26 cellular contexts compared by ENCODE assay signal in the genomic region with DNA sequence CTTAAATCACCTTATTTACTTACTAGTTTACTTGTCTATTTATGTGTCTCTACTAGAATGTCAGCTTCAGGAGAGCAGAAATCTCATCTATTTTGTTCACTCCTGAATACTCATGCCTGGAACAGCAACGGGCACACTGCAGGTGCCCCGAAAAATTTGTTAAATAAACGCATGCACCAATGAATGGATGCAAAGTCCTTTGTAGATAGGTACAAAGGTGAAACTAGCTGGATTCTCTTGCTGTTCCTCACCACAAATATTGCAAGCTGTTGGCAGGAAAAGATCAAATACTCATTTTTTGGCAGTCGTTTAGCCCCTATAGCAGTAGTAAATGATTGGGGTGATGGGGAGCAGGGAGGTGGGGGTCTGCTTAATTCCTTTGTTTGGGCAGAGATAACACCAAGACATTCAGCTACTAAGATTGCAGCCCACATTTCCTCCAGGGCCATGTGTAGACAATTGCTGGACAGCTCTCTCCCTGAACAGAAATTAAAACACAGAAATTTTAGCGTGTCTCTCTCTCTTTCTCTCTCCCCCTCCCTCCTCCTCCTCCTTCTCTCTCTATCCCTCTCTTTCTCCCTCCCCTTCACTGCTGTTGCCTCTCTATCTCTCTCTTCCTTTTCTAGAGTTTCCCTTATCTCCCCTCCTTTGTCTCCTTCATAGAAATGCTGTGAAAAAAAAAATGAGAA. TPM values are rescaled to one million over a fixed set of nuclear protein-coding genes. Genes with fewer than 3 reads are reported as not detected.
A peak's percentile ranks its signal among the peaks of the same experiment; 100 is the strongest.
DNase-seq lines count a peak whose midpoint lies in the region; TF ChIP-seq lines count a peak whose summit lies in the region.
"Had no signal": no experiment of that assay in that cellular context is flagged by ENCODE, and none has a peak within 500 bp of the region (broad histone marks: within the 10 kb centered on the region; RNA-seq: fewer than 3 reads in every experiment).

No MANE protein-coding gene starts in this region.

- TF ChIP-seq CTCF in astrocyte of the spinal cord (IDR thresholded peaks at IDR 0.05; ENCODE audit: low read depth, low read length) = no peak
- no peak for TF ChIP-seq CTCF in fibroblast of pulmonary artery (IDR thresholded peaks at IDR 0.05; ENCODE audit: low read length, missing control alignments)

- no peak overlapping the region for H3K9ac ChIP-seq in skeletal muscle satellite cell (ENCODE audit: low read depth, low read length)

- H3K36me3 Mint-ChIP-seq in activated naive CD4-positive, alpha-beta T cell treated with anti-CD3 and anti-CD28 coated beads, Interleukin-2, amount 50 U/mL, for 24 hours = no peaks in the 10 kb centered on the region
- no peaks in the 10 kb centered on the region for H3K36me3 Mint-ChIP-seq in activated naive CD4-positive, alpha-beta T cell treated with anti-CD3 and anti-CD28 coated beads for 36 hours (ENCODE audit: low read depth)
- H3K36me3 Mint-ChIP-seq: activated CD4-positive, alpha-beta memory T cell treated with anti-CD3 and anti-CD28 coated beads for 36 hours; memory B cell had no signal

- CTCF ChIA-PET in activated naive CD4-positive, alpha-beta T cell treated with anti-CD3 and anti-CD28 coated beads for 36 hours (lab: Charles Lee) = interaction anchor here (1.1 kb wide), 1 partner anchor 9 kb away, joined by 4 read pairs; no protein-coding TSS in a partner anchor

- H3K9me3 ChIP-seq in skeletal muscle satellite cell (replicated peaks; ENCODE audit: low read length) = no peaks in the 10 kb centered on the region
- H3K9me3 ChIP-seq: ascending aorta, right lobe of liver, SJSA1, thoracic aorta had no signal

- no peak overlapping the region for H3K4me3 ChIP-seq in astrocyte of the spinal cord (ENCODE audit: low read depth, low read length)
- H3K4me3 ChIP-seq in fibroblast of pulmonary artery (replicated peaks; ENCODE audit: low read depth, low read length) = no peak overlapping the region
- H3K4me3 ChIP-seq in skeletal muscle satellite cell (ENCODE audit: low read length) = no peak overlapping the region
- H3K4me3 ChIP-seq: ascending aorta, right lobe of liver, SJSA1, thoracic aorta had no signal

- H3K4me1 Mint-ChIP-seq in activated naive CD4-positive, alpha-beta T cell treated with anti-CD3 and anti-CD28 coated beads, Interleukin-2, amount 50 U/mL, for 24 hours = peaks cover 9% of the 10 kb centered on the region
- peaks cover 7% of the 10 kb centered on the region for H3K4me1 Mint-ChIP-seq in activated naive CD4-positive, alpha-beta T cell treated with anti-CD3 and anti-CD28 coated beads for 36 hours (ENCODE audit: low read depth)

- H3K27me3 ChIP-seq in skeletal muscle satellite cell (ENCODE audit: control insufficient read depth, insufficient read depth, low read length) = no peaks in the 10 kb centered on the region
- H3K27me3 ChIP-seq: foreskin keratinocyte, SJSA1 had no signal

- H3K9me3 Mint-ChIP-seq in activated naive CD4-positive, alpha-beta T cell treated with anti-CD3 and anti-CD28 coated beads, Interleukin-2, amount 50 U/mL, for 24 hours = no peaks in the 10 kb centered on the region
- H3K9me3 Mint-ChIP-seq in activated naive CD4-positive, alpha-beta T cell treated with anti-CD3 and anti-CD28 coated beads for 36 hours = no peaks in the 10 kb centered on the region
- H3K9me3 Mint-ChIP-seq: activated CD4-positive, alpha-beta memory T cell treated with anti-CD3 and anti-CD28 coated beads for 36 hours; memory B cell had no signal

- H3K36me3 ChIP-seq in skeletal muscle satellite cell (ENCODE audit: insufficient read depth, low read length) = peaks cover 9% of the 10 kb centered on the region
- H3K36me3 ChIP-seq: ascending aorta, right lobe of liver, SJSA1, thoracic aorta had no signal

- H3K4me2 ChIP-seq in skeletal muscle satellite cell (ENCODE audit: low read length) = peak overlapping the region; percentile 94

- no peak for DNase-seq in activated naive CD4-positive, alpha-beta T cell treated with anti-CD3 and anti-CD28 coated beads for 36 hours
- peak; percentile 17 for DNase-seq in astrocyte of the spinal cord (ENCODE audit: low read depth, low spot score)
- DNase-seq in fibroblast of pulmonary artery (ENCODE audit: low read depth) = peak; percentile 32
- no peak for DNase-seq in NCI-H2107 treated with DMSO at 0.1 percent for 48 hours (lab: John Stamatoyannopoulos, UW; ENCODE audit: unreplicated experiment)
- no peak for DNase-seq in NCI-H1436 treated with DMSO at 0.1 percent for 48 hours (lab: John Stamatoyannopoulos, UW)
- no peak for DNase-seq in globus pallidus (ENCODE audit: low spot score)
- DNase-seq: activated CD4-positive, alpha-beta memory T cell treated with anti-CD3 and anti-CD28 coated beads for 36 hours; activated CD8-positive, alpha-beta memory T cell treated with anti-CD3 and anti-CD28 coated beads, Interleukin-2, amount 50 U/mL, for 48 hours; activated naive CD4-positive, alpha-beta T cell treated with anti-CD3 and anti-CD28 coated beads, Interleukin-2, amount 50 U/mL, for 16 hours; CD8-positive, alpha-beta memory T cell; cerebellar nuclear complex; foreskin keratinocyte; NCI-H1105 treated with DMSO at 0.1 percent for 48 hours; NCI-H2029 treated with DMSO at 0.1 percent for 48 hours; NCI-H345; right lobe of liver; stimulated activated naive CD8-positive, alpha-beta T cell treated with anti-CD3 and anti-CD28 coated beads, Interleukin-15, Interleukin-2, amounts not matched to agents 100 U/mL and 50 U/mL, for 24 hours had no signal

- peak overlapping the region; percentile 43 for H3K27ac Mint-ChIP-seq in activated naive CD4-positive, alpha-beta T cell treated with anti-CD3 and anti-CD28 coated beads, Interleukin-2, amount 50 U/mL, for 24 hours
- no peak overlapping the region for H3K27ac Mint-ChIP-seq in activated naive CD4-positive, alpha-beta T cell treated with anti-CD3 and anti-CD28 coated beads for 36 hours
- H3K27ac Mint-ChIP-seq: activated CD4-positive, alpha-beta memory T cell treated with anti-CD3 and anti-CD28 coated beads for 36 hours; B cell; CD8-positive, alpha-beta memory T cell; memory B cell had no signal

- in situ Hi-C loops in astrocyte of the spinal cord (cut with HindIII; ENCODE audit: low sequenced_read_pairs) = no loop called here

- H3K4me3 Mint-ChIP-seq in activated naive CD4-positive, alpha-beta T cell treated with anti-CD3 and anti-CD28 coated beads, Interleukin-2, amount 50 U/mL, for 24 hours = no peak overlapping the region
- no peak overlapping the region for H3K4me3 Mint-ChIP-seq in activated naive CD4-positive, alpha-beta T cell treated with anti-CD3 and anti-CD28 coated beads for 36 hours
- H3K4me3 Mint-ChIP-seq: activated CD4-positive, alpha-beta memory T cell treated with anti-CD3 and anti-CD28 coated beads for 36 hours; B cell; CD8-positive, alpha-beta memory T cell; memory B cell had no signal

- peaks cover 45% of the 10 kb centered on the region for H3K4me1 ChIP-seq in skeletal muscle satellite cell (ENCODE audit: control insufficient read depth, insufficient read depth, low read length)

- intact Hi-C loops in activated naive CD4-positive, alpha-beta T cell treated with anti-CD3 and anti-CD28 coated beads for 36 hours (cut with micrococcal nuclease) = no loop called here

- H3K27me3 Mint-ChIP-seq in activated naive CD4-positive, alpha-beta T cell treated with anti-CD3 and anti-CD28 coated beads, Interleukin-2, amount 50 U/mL, for 24 hours = peaks cover 22% of the 10 kb centered on the region
- H3K27me3 Mint-ChIP-seq in activated naive CD4-positive, alpha-beta T cell treated with anti-CD3 and anti-CD28 coated beads for 36 hours (ENCODE audit: low read depth) = peaks cover 19% of the 10 kb centered on the region

RNA-seq across cellular contexts. Expression of gene MARCHF4, which starts 5.4 kb away (rescaled TPM):
- not detected for total RNA-seq in activated naive CD4-positive, alpha-beta T cell treated with anti-CD3 and anti-CD28 coated beads for 36 hours
- total RNA-seq in skeletal muscle satellite cell (2012; rRNA removed) = 1.3 and 2.0 TPM in 2 replicates
- total RNA-seq: activated CD4-positive, alpha-beta memory T cell treated with anti-CD3 and anti-CD28 coated beads for 36 hours; ascending aorta; B cell; CD8-positive, alpha-beta memory T cell; posterior vena cava; right lobe of liver; T-helper 1 cell treated with Interleukin-12 subunit alpha and Interleukin-12 subunit beta and Interleukin-4 antibody, amounts not matched to agents 30 ng/mL and 1 ng/mL, for 36 hours had no signal

RNA-seq across cellular contexts. Expression of gene SMARCAL1, which starts 45.4 kb away (rescaled TPM):
- total RNA-seq in activated naive CD4-positive, alpha-beta T cell treated with anti-CD3 and anti-CD28 coated beads for 36 hours = 10 to 100 TPM; 17.0 to 18.2 TPM
- 8.6 and 14.2 TPM in 2 replicates for total RNA-seq in skeletal muscle satellite cell (2012; rRNA removed)

Comparison
In these comparisons a context has a peak if more than half of its experiments do, and no peak if none do; other contexts are left out.
1. DNase-seq: peak in astrocyte of the spinal cord (single experiment) and fibroblast of pulmonary artery (single experiment); none in activated naive CD4-positive, alpha-beta T cell treated with anti-CD3 and anti-CD28 coated beads for 36 hours (single experiment), NCI-H2107 treated with DMSO at 0.1 percent for 48 hours (single experiment), NCI-H1436 treated with DMSO at 0.1 percent for 48 hours (single experiment) and globus pallidus (single experiment).